22 cellular contexts compared by ENCODE assay signal in genomic region chr4:3247399-3248177, GRCh38.
"Had no signal": no experiment of that assay in that cellular context is flagged by ENCODE, and none has a peak within 500 bp of the region (broad histone marks: within the 10 kb centered on the region; RNA-seq: fewer than 3 reads in every experiment).

No MANE protein-coding gene starts in this region.

- H3K9me3 Mint-ChIP-seq: endodermal cell; naive thymus-derived CD8-positive, alpha-beta T cell; neural crest cell; stimulated activated naive B cell treated with anti-CD40 and anti-IgM and Interleukin-4, amounts not matched to agents 10 μg/mL and 1 μg/mL and 100 μg/mL, for 72 hours; stimulated activated naive CD8-positive, alpha-beta T cell treated with anti-CD3 and anti-CD28 coated beads, Interleukin-15, amount 100 ng/mL, for 72 hours had no signal

- H3K27me3 ChIP-seq: hepatocyte, pancreas, testis, tibial nerve, upper lobe of right lung, vagina had no signal

- H3K27me3 Mint-ChIP-seq: naive thymus-derived CD8-positive, alpha-beta T cell; progenitor cell of endocrine pancreas; stimulated activated naive B cell treated with anti-CD40 and anti-IgM and Interleukin-4, amounts not matched to agents 10 μg/mL and 1 μg/mL and 100 μg/mL, for 72 hours; stimulated activated naive CD8-positive, alpha-beta T cell treated with anti-CD3 and anti-CD28 coated beads, Interleukin-15, amount 100 ng/mL, for 72 hours had no signal

- H3K4me3 ChIP-seq: coronary artery, hepatocyte, pancreas, skin epidermis, testis, tibial nerve, upper lobe of right lung, vagina had no signal

- H3K4me2 ChIP-seq: hepatocyte had no signal

- H3K36me3 Mint-ChIP-seq: naive thymus-derived CD8-positive, alpha-beta T cell had no signal

- DNase-seq: effector CD4-positive, alpha-beta T cell; endodermal cell; erythroblast; foreskin keratinocyte; nucleus accumbens; stimulated activated CD4-positive, alpha-beta T cell treated with anti-CD3 and anti-CD28 coated beads, Interleukin-2, amount 100 ng/mL, for 24 hours; stimulated activated CD4-positive, alpha-beta T cell treated with anti-CD3 and anti-CD28 coated beads, Interleukin-4, amount 100 ng/mL, for 4 hours; stimulated activated naive B cell treated with anti-CD40 and anti-IgM and Interleukin-4, amounts not matched to agents 10 μg/mL and 1 μg/mL and 100 μg/mL, for 72 hours; stimulated activated naive CD8-positive, alpha-beta T cell treated with anti-CD3 and anti-CD28 coated beads, Interleukin-15, amount 100 ng/mL, for 72 hours; testis; upper lobe of right lung had no signal

- H3K36me3 ChIP-seq: pancreas, vagina had no signal

- H3K79me2 ChIP-seq: hepatocyte had no signal

- H3K27ac Mint-ChIP-seq: endodermal cell; naive thymus-derived CD8-positive, alpha-beta T cell; progenitor cell of endocrine pancreas; stimulated activated naive B cell treated with anti-CD40 and anti-IgM and Interleukin-4, amounts not matched to agents 10 μg/mL and 1 μg/mL and 100 μg/mL, for 72 hours had no signal

- FAIRE-seq: endothelial cell of umbilical vein, pancreas had no signal

- H3K27ac ChIP-seq: coronary artery, foreskin keratinocyte, hepatocyte, pancreas, skin epidermis, testis, tibial nerve, upper lobe of right lung, vagina had no signal

- H3K4me1 Mint-ChIP-seq: neural crest cell had no signal

- H2AFZ ChIP-seq: hepatocyte had no signal

- H3K4me3 Mint-ChIP-seq: endodermal cell; naive thymus-derived CD8-positive, alpha-beta T cell; neural crest cell; stimulated activated naive B cell treated with anti-CD40 and anti-IgM and Interleukin-4, amounts not matched to agents 10 μg/mL and 1 μg/mL and 100 μg/mL, for 72 hours; stimulated activated naive CD8-positive, alpha-beta T cell treated with anti-CD3 and anti-CD28 coated beads, Interleukin-15, amount 100 ng/mL, for 72 hours had no signal

- ATAC-seq: naive thymus-derived CD8-positive, alpha-beta T cell; sciatic nerve; stimulated activated naive B cell treated with anti-CD40 and anti-IgM and Interleukin-4, amounts not matched to agents 10 μg/mL and 1 μg/mL and 100 μg/mL, for 72 hours; stimulated activated naive CD8-positive, alpha-beta T cell treated with anti-CD3 and anti-CD28 coated beads, Interleukin-15, amount 100 ng/mL, for 72 hours; upper lobe of right lung had no signal

- H3K9me3 ChIP-seq: pancreas, testis, tibial nerve, upper lobe of right lung, vagina had no signal

- H3K4me1 ChIP-seq: foreskin keratinocyte, pancreas, testis, upper lobe of right lung, vagina had no signal
